In the genomic region with DNA sequence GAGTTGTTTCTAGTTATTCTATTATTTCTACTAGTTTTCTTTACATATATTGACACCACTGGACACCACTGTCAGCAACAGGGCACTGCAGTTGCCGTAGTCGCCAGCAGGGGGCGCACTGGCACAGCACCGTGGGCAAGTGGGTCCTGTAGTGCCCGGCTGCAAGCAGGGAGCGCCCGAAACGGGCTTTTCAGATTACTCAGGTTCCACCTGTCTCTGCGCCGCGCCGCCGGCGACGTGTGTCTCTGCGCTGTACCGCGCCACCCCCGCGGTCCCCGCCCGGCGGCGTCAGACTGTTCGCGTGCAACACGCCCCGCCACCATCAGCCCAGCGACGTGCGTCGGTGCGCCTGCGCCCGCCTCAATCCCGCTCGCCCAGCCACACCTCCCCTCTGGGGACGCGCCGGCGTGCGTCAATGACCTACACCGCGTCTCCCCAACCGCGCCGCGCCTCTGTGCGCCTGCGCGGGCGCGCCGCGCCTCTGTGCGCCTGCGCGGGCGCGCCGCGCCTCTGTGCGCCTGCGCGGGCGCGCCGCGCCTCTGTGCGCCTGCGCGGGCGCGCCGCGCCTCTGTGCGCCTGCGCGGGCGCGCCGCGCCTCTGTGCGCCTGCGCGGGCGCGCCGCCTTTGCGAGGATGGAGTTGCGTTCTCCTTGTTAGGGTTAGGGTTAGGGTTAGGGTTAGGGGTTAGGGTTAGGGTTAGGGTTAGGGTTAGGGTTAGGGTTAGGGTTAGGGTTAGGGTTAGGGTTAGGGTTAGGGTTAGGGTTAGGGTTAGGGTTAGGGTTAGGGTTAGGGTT, we compare ENCODE assay signal across 1 cellular context.
A peak's percentile ranks its signal among the peaks of the same experiment; 100 is the strongest.
TF ChIP-seq lines count a peak whose summit lies in the region.

No MANE protein-coding gene starts in this region.

TF ChIP-seq in HepG2, 621 proteins besides CTCF, POLR2A, EP300 and RAD21:
- TF ChIP-seq, protein P1, sequence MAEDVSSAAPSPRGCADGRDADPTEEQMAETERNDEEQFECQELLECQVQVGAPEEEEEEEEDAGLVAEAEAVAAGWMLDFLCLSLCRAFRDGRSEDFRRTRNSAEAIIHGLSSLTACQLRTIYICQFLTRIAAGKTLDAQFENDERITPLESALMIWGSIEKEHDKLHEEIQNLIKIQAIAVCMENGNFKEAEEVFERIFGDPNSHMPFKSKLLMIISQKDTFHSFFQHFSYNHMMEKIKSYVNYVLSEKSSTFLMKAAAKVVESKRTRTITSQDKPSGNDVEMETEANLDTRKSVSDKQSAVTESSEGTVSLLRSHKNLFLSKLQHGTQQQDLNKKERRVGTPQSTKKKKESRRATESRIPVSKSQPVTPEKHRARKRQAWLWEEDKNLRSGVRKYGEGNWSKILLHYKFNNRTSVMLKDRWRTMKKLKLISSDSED (CRISPR knock-in tag; IDR thresholded peaks at IDR 0.05), result peak; percentile 89; the same call in 1 of the 2 replicates
- 0 out of 2 replicates have a peak, but pooled peaks have one; percentile 28 for TF ChIP-seq HOXA3 (CRISPR knock-in tag; IDR thresholded peaks at IDR 0.05)
- TF ChIP-seq HNRNPL (IDR thresholded peaks at IDR 0.05; ENCODE audit: low read depth, low read length), result peak; percentile 98
